Comparison of ENCODE assay signal across 16 cellular contexts in the genomic region with DNA sequence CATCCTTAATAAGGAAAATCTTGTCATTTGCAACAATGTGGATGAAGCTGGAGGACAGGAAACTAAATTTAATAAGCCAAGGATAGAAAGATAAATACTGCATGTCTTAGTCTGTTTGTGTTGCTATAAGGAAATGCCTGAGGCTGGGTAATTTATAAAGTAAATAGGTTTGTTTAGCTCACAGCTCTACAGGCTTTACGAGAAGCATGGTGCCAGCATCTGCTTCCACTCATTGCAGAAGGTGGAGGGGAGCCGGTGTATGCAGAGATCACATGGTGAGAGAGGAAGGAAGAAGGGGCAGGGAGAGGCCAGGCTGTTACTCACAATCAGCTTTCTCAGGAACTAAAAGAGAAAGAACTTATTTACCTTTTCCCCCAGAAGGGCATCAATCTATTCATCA.
DNase-seq lines count a peak whose midpoint lies in the region; ATAC-seq and TF ChIP-seq lines count a peak whose summit lies in the region.
"Had no signal": no experiment of that assay in that cellular context is flagged by ENCODE, and none has a peak within 500 bp of the region (broad histone marks: within the 10 kb centered on the region; RNA-seq: fewer than 3 reads in every experiment).

No MANE protein-coding gene starts in this region.

- ATAC-seq in activated CD8-positive, alpha-beta memory T cell treated with anti-CD3 and anti-CD28 coated beads, Interleukin-2, amount 10 ng/mL, durations not matched to agents 7 days and 5 days = no peak
- peak; percentile 49 for ATAC-seq in stimulated activated effector memory CD8-positive, alpha-beta T cell treated with anti-CD3 and anti-CD28 coated beads, Interleukin-12 subunit alpha, Interleukin-12 subunit beta, amount 100 ng/mL, for 72 hours
- ATAC-seq: upper lobe of right lung had no signal

- peak overlapping the region; percentile 4 for H3K27ac Mint-ChIP-seq in activated CD8-positive, alpha-beta memory T cell treated with anti-CD3 and anti-CD28 coated beads, Interleukin-2, amount 10 ng/mL, durations not matched to agents 7 days and 5 days
- peak overlapping the region; percentile 36 for H3K27ac Mint-ChIP-seq in stimulated activated effector memory CD8-positive, alpha-beta T cell treated with anti-CD3 and anti-CD28 coated beads, Interleukin-12 subunit alpha, Interleukin-12 subunit beta, amount 100 ng/mL, for 72 hours
- H3K27ac Mint-ChIP-seq: activated B cell treated with CpG ODN at 0.5 μM for 24 hours; activated T-helper 2 cell treated with anti-CD3 and anti-CD28 coated beads, Interferon-gamma antibody, Interleukin-2, Interleukin-4, amounts not matched to agents 10 μg/mL and 5 μg/mL and 100 μg/mL, durations not matched to agents 14 hours and 24 hours and 36 hours; CD14-positive monocyte; nephron had no signal

- TF ChIP-seq CTCF in epithelial cell of esophagus (IDR thresholded peaks at IDR 0.05; ENCODE audit: insufficient read depth, low read depth, low read length, missing control alignments) = no peak
- no peak for TF ChIP-seq CTCF in right atrium auricular region (IDR thresholded peaks at IDR 0.05)

- H3K4me3 ChIP-seq in epithelial cell of esophagus (ENCODE audit: low read length) = no peak overlapping the region
- no peak overlapping the region for H3K4me3 ChIP-seq in right atrium auricular region
- H3K4me3 ChIP-seq: spleen, upper lobe of right lung had no signal

- H3K27me3 Mint-ChIP-seq in activated CD8-positive, alpha-beta memory T cell treated with anti-CD3 and anti-CD28 coated beads, Interleukin-2, amount 10 ng/mL, durations not matched to agents 7 days and 5 days = no peaks in the 10 kb centered on the region

- peaks cover 0 to 11% of the 10 kb centered on the region in 2 donors for H3K9me3 ChIP-seq in right atrium auricular region
- H3K9me3 ChIP-seq: upper lobe of right lung had no signal

- peaks cover 13% of the 10 kb centered on the region for H3K4me1 Mint-ChIP-seq in activated CD8-positive, alpha-beta memory T cell treated with anti-CD3 and anti-CD28 coated beads, Interleukin-2, amount 10 ng/mL, durations not matched to agents 7 days and 5 days
- peaks cover 17% of the 10 kb centered on the region for H3K4me1 Mint-ChIP-seq in stimulated activated effector memory CD8-positive, alpha-beta T cell treated with anti-CD3 and anti-CD28 coated beads, Interleukin-12 subunit alpha, Interleukin-12 subunit beta, amount 100 ng/mL, for 72 hours
- H3K4me1 Mint-ChIP-seq: activated B cell treated with CpG ODN at 0.5 μM for 24 hours, CD14-positive monocyte had no signal

- no peak overlapping the region for H3K4me3 Mint-ChIP-seq in activated CD8-positive, alpha-beta memory T cell treated with anti-CD3 and anti-CD28 coated beads, Interleukin-2, amount 10 ng/mL, durations not matched to agents 7 days and 5 days
- no peak overlapping the region for H3K4me3 Mint-ChIP-seq in stimulated activated effector memory CD8-positive, alpha-beta T cell treated with anti-CD3 and anti-CD28 coated beads, Interleukin-12 subunit alpha, Interleukin-12 subunit beta, amount 100 ng/mL, for 72 hours
- H3K4me3 Mint-ChIP-seq: activated B cell treated with CpG ODN at 0.5 μM for 24 hours, CD14-positive monocyte, nephron had no signal

- CTCF ChIA-PET in activated CD8-positive, alpha-beta memory T cell treated with anti-CD3 and anti-CD28 coated beads, Interleukin-2, amount 10 ng/mL, durations not matched to agents 7 days and 5 days (lab: Charles Lee) = interaction anchor here (0.9 kb wide), 1 partner anchor 10 kb away, joined by 5 read pairs; no protein-coding TSS in a partner anchor

- H3K27ac ChIP-seq in right atrium auricular region = no peak overlapping the region
- H3K27ac ChIP-seq: spleen, upper lobe of right lung had no signal

- H3K36me3 Mint-ChIP-seq in activated CD8-positive, alpha-beta memory T cell treated with anti-CD3 and anti-CD28 coated beads, Interleukin-2, amount 10 ng/mL, durations not matched to agents 7 days and 5 days = peaks cover 22% of the 10 kb centered on the region
- H3K36me3 Mint-ChIP-seq in stimulated activated effector memory CD8-positive, alpha-beta T cell treated with anti-CD3 and anti-CD28 coated beads, Interleukin-12 subunit alpha, Interleukin-12 subunit beta, amount 100 ng/mL, for 72 hours = no peaks in the 10 kb centered on the region
- H3K36me3 Mint-ChIP-seq: CD14-positive monocyte had no signal

- DNase-seq in activated CD8-positive, alpha-beta memory T cell treated with anti-CD3 and anti-CD28 coated beads, Interleukin-2, amount 10 ng/mL, durations not matched to agents 7 days and 5 days = no peak
- no peak for DNase-seq in activated CD8-positive, alpha-beta memory T cell treated with anti-CD3 and anti-CD28 coated beads, Interleukin-2, amount 50 U/mL, for 48 hours
- peak; percentile 16 for DNase-seq in NCI-H774 (lab: John Stamatoyannopoulos, UW)
- peak; percentile 39 for DNase-seq in epithelial cell of esophagus (ENCODE audit: low read depth)
- no peak for DNase-seq in stimulated activated effector memory CD8-positive, alpha-beta T cell treated with anti-CD3 and anti-CD28 coated beads, Interleukin-12 subunit alpha, Interleukin-12 subunit beta, amount 100 ng/mL, for 72 hours (ENCODE audit: low spot score in 2 of 2)
- no peak for DNase-seq in DMS79 (lab: John Stamatoyannopoulos, UW)
- DNase-seq in SKM-1 treated with dmso at 0.1 percent for 144 hours (lab: John Stamatoyannopoulos, UW; ENCODE audit: unreplicated experiment) = no peak
- no peak for DNase-seq in right atrium auricular region (ENCODE audit: low spot score)
- DNase-seq: activated B cell treated with CpG ODN at 0.5 μM for 24 hours, caudate nucleus, RPMI8226, spleen, upper lobe of right lung had no signal

- H3K36me3 ChIP-seq in right atrium auricular region = no peaks in the 10 kb centered on the region
- H3K36me3 ChIP-seq: spleen, upper lobe of right lung had no signal

- peaks cover 8% of the 10 kb centered on the region for H3K9me3 Mint-ChIP-seq in activated CD8-positive, alpha-beta memory T cell treated with anti-CD3 and anti-CD28 coated beads, Interleukin-2, amount 10 ng/mL, durations not matched to agents 7 days and 5 days (ENCODE audit: low read depth)
- H3K9me3 Mint-ChIP-seq in stimulated activated effector memory CD8-positive, alpha-beta T cell treated with anti-CD3 and anti-CD28 coated beads, Interleukin-12 subunit alpha, Interleukin-12 subunit beta, amount 100 ng/mL, for 72 hours = peaks cover 4% of the 10 kb centered on the region
- H3K9me3 Mint-ChIP-seq: activated B cell treated with CpG ODN at 0.5 μM for 24 hours had no signal

- H3K27me3 ChIP-seq in right atrium auricular region = no peaks in the 10 kb centered on the region
- H3K27me3 ChIP-seq: spleen, upper lobe of right lung had no signal

- H3K4me1 ChIP-seq in right atrium auricular region = no peaks in the 10 kb centered on the region
- H3K4me1 ChIP-seq: spleen, upper lobe of right lung had no signal

Comparison
In these comparisons a context has a peak if more than half of its experiments do, and no peak if none do; other contexts are left out.
1. DNase-seq: peak in NCI-H774 (single experiment) and epithelial cell of esophagus (single experiment); none in activated CD8-positive, alpha-beta memory T cell treated with anti-CD3 and anti-CD28 coated beads, Interleukin-2, amount 10 ng/mL, durations not matched to agents 7 days and 5 days (single experiment), activated CD8-positive, alpha-beta memory T cell treated with anti-CD3 and anti-CD28 coated beads, Interleukin-2, amount 50 U/mL, for 48 hours (single experiment), stimulated activated effector memory CD8-positive, alpha-beta T cell treated with anti-CD3 and anti-CD28 coated beads, Interleukin-12 subunit alpha, Interleukin-12 subunit beta, amount 100 ng/mL, for 72 hours (0 of 2), DMS79 (single experiment), SKM-1 treated with dmso at 0.1 percent for 144 hours (single experiment) and right atrium auricular region (single experiment).